In genomic region chr7:140696679-140697446, GRCh38 we compare ENCODE assay signal across 1 cellular context.
A peak's percentile ranks its signal among the peaks of the same experiment; 100 is the strongest.
TF ChIP-seq lines count a peak whose summit lies in the region.

NDUFB2 (plus strand) TSS chr7:140696708; CDS start chr7:140696745, 37 bp downstream.

TF ChIP-seq in K562, 482 proteins besides CTCF, POLR2A, EP300 and RAD21 (continued from another document and continues in another):
- peak; percentile 82; the same call in 1 of the 2 replicates for TF ChIP-seq PHTF2 (CRISPR knock-in tag; IDR thresholded peaks at IDR 0.05)
- TF ChIP-seq TCF3 (CRISPR knock-in tag; IDR thresholded peaks at IDR 0.05) = peak; percentile 41; the same call in 1 of the 2 replicates
- TF ChIP-seq NUFIP1 (IDR thresholded peaks at IDR 0.05; ENCODE audit: partially characterized antibody) = no peak
- peak in 1 of 2 experiments; percentile 85; a peak in 2 of 4 replicates for TF ChIP-seq TEAD1 (CRISPR knock-in tag; IDR thresholded peaks at IDR 0.05)
- TF ChIP-seq GTF2F1 (IDR thresholded peaks at IDR 0.05; ENCODE audit: low read depth, low read length) = no peak; the same call in 1 of the 2 replicates
- no peak for TF ChIP-seq GABPB2 (CRISPR knock-in tag; conservative IDR thresholded peaks at IDR 0.05)
- peak; percentile 38 for TF ChIP-seq KDM2B (CRISPR knock-in tag; IDR thresholded peaks at IDR 0.05)
- peak in 1 of 2 experiments; percentile 91; a peak in 2 of 4 replicates for TF ChIP-seq SIN3A (IDR thresholded peaks at IDR 0.05; ENCODE audit: borderline replicate concordance in 2 of 2, control insufficient read depth in 1 of 2, low read depth in 2 of 2, low read length in 2 of 2)
- TF ChIP-seq CC2D1A (IDR thresholded peaks at IDR 0.05) = no peak
- TF ChIP-seq E2F6 (IDR thresholded peaks at IDR 0.05; ENCODE audit: borderline replicate concordance in 1 of 2, extremely low read depth in 1 of 2, insufficient read depth in 1 of 2, insufficient read length in 1 of 2, low read depth in 1 of 2, low read length in 1 of 2, poor library complexity in 1 of 2, severe bottlenecking in 1 of 2) = peak; percentile 80 to 95
- no peak for TF ChIP-seq TRIM25 (IDR thresholded peaks at IDR 0.05; ENCODE audit: borderline replicate concordance)
- peak; percentile 70; the same call in 1 of the 2 replicates for TF ChIP-seq CREB1 (IDR thresholded peaks at IDR 0.05)
- TF ChIP-seq CREB1 (CRISPR knock-in tag; IDR thresholded peaks at IDR 0.05) = peak; percentile 81
- TF ChIP-seq MIER1 (IDR thresholded peaks at IDR 0.05; ENCODE audit: low read depth) = no peak
- TF ChIP-seq RBM25 (IDR thresholded peaks at IDR 0.05; ENCODE audit: low read depth, low read length, severe bottlenecking) = no peak
- no peak for TF ChIP-seq CBX8 (IDR thresholded peaks at IDR 0.05; ENCODE audit: borderline replicate concordance, extremely low read depth, low read depth, low read length, poor library complexity, severe bottlenecking)
- TF ChIP-seq HOXB6 (CRISPR knock-in tag; IDR thresholded peaks at IDR 0.05; ENCODE audit: borderline replicate concordance) = no peak
- TF ChIP-seq CREB3L1 (IDR thresholded peaks at IDR 0.05; ENCODE audit: borderline replicate concordance, low read depth) = peak; percentile 94
- peak; percentile 94 to 97 for TF ChIP-seq MNT (conservative IDR thresholded peaks at IDR 0.05)
- TF ChIP-seq BCLAF1 (IDR thresholded peaks at IDR 0.05; ENCODE audit: borderline replicate concordance in 1 of 2, control insufficient read depth in 1 of 2, low read depth in 2 of 2, low read length in 1 of 2) = no peak
- peak; percentile 85 for TF ChIP-seq C11orf30 (IDR thresholded peaks at IDR 0.05; ENCODE audit: low read depth)
- no peak for TF ChIP-seq SMARCA5 (IDR thresholded peaks at IDR 0.05)
- TF ChIP-seq ZNF668 (CRISPR knock-in tag; IDR thresholded peaks at IDR 0.05) = no peak
- no peak for TF ChIP-seq ZNF655 (CRISPR knock-in tag; IDR thresholded peaks at IDR 0.05)
- no peak for TF ChIP-seq ELK3 (CRISPR knock-in tag; IDR thresholded peaks at IDR 0.05)
- no peak for TF ChIP-seq RFX7 (CRISPR knock-in tag; IDR thresholded peaks at IDR 0.05)
- no peak for TF ChIP-seq SRSF7 (optimal IDR thresholded peaks at IDR 0.05; ENCODE audit: low read depth, low read length)
- no peak for TF ChIP-seq SNAPC5 (CRISPR knock-in tag; IDR thresholded peaks at IDR 0.05)
- TF ChIP-seq PATZ1 (CRISPR knock-in tag; IDR thresholded peaks at IDR 0.05; ENCODE audit: borderline replicate concordance) = no peak
- TF ChIP-seq ZNF561 (CRISPR knock-in tag; conservative IDR thresholded peaks at IDR 0.05) = no peak
- no peak for TF ChIP-seq NCOA4 (IDR thresholded peaks at IDR 0.05; ENCODE audit: partially characterized antibody)
- no peak for TF ChIP-seq ZNF124 (CRISPR knock-in tag; IDR thresholded peaks at IDR 0.05)
- peak; percentile 72; the same call in 1 of the 2 replicates for TF ChIP-seq RREB1 (CRISPR knock-in tag; IDR thresholded peaks at IDR 0.05)
- TF ChIP-seq ATF3 (IDR thresholded peaks at IDR 0.05) = no peak; the same call in 1 of the 2 replicates
- TF ChIP-seq ATF3 (CRISPR knock-in tag; conservative IDR thresholded peaks at IDR 0.05) = peak; percentile 79
- peak; percentile 98 for TF ChIP-seq EP400 (IDR thresholded peaks at IDR 0.05)
- TF ChIP-seq CTBP1 (IDR thresholded peaks at IDR 0.05; ENCODE audit: borderline replicate concordance) = peak; percentile 96
- no peak for TF ChIP-seq ZNF551 (CRISPR knock-in tag; IDR thresholded peaks at IDR 0.05)
- no peak for TF ChIP-seq ZNF175 (CRISPR knock-in tag; IDR thresholded peaks at IDR 0.05; ENCODE audit: low read depth)
- no peak for TF ChIP-seq ZKSCAN3 (CRISPR knock-in tag; IDR thresholded peaks at IDR 0.05)
